Comparison of ENCODE assay signal across 8 cellular contexts in the genomic region with DNA sequence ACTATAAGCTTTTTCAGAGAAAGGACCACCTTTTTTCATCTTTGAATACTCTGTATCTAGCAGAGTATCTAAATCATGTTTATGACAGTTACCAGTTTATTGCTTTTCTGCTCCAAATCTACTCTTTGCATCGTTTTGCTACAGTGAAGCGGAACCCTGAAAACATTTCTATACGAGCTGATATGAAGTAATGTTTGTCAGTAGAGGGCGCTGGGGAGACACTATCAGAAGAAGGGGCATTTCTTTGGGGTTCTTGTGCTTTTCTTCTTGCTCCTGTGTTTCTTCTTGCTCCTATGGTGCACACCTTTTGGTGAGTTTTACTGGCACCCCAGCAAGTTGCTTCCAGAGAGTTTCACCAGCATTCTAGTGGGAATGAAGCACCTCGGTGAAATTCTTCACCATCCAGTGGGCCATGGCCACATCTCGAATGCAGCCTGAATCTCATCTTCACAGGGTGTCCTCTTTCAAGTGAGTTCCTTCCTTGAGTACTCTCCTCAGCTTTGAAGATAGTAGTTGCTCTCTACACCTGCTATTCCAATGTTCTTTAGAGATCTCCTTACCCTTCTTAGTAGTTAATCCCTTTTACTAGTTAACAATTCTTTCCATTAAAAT.
A peak's percentile ranks its signal among the peaks of the same experiment; 100 is the strongest.
DNase-seq lines count a peak whose midpoint lies in the region; ATAC-seq and TF ChIP-seq lines count a peak whose summit lies in the region.

No MANE protein-coding gene starts in this region.

- peaks cover 5% of the 10 kb centered on the region for H3K27me3 ChIP-seq in HL-60 (ENCODE audit: insufficient read depth, poor library complexity, severe bottlenecking)

- DNase-seq in NCI-H2227 (lab: John Stamatoyannopoulos, UW; ENCODE audit: unreplicated experiment) (peak; percentile 19), NCI-H2227 treated with DMSO at 0.1 percent for 48 hours (lab: John Stamatoyannopoulos, UW) (no peak), HL-60 (ENCODE audit: low read depth in 1 of 2, low spot score in 1 of 2) (peak in 1 of 2 experiments; percentile 29), iPS-NIHi11 (ENCODE audit: low spot score) (peak; percentile 51), OCI-M2 (lab: John Stamatoyannopoulos, UW; ENCODE audit: unreplicated experiment) (no peak)

- TF ChIP-seq CTCF in HL-60 (IDR thresholded peaks at IDR 0.05; ENCODE audit: insufficient read depth, low read length): peak; percentile 45
- peak; percentile 53 for TF ChIP-seq CTCF in VCaP (conservative IDR thresholded peaks at IDR 0.05)

- ATAC-seq in GM21528 (IDR thresholded peaks at IDR 0.05; ENCODE audit: low FRiP score, unreplicated experiment) (no peak), GM21360 (IDR thresholded peaks at IDR 0.05; ENCODE audit: unreplicated experiment) (no peak)

- no peak overlapping the region for H3K4me3 ChIP-seq in HL-60 (replicated peaks; ENCODE audit: insufficient read depth, low read length)

- no peak overlapping the region for H3K27ac ChIP-seq in HL-60 (replicated peaks)
- H3K27ac ChIP-seq in VCaP: no peak overlapping the region

Comparison
In these comparisons a context has a peak if more than half of its experiments do, and no peak if none do; other contexts are left out.
1. DNase-seq: peak in NCI-H2227 (single experiment) and iPS-NIHi11 (single experiment); none in NCI-H2227 treated with DMSO at 0.1 percent for 48 hours (single experiment) and OCI-M2 (single experiment).